Comparison of ENCODE assay signal across 4 cellular contexts in the genomic region with DNA sequence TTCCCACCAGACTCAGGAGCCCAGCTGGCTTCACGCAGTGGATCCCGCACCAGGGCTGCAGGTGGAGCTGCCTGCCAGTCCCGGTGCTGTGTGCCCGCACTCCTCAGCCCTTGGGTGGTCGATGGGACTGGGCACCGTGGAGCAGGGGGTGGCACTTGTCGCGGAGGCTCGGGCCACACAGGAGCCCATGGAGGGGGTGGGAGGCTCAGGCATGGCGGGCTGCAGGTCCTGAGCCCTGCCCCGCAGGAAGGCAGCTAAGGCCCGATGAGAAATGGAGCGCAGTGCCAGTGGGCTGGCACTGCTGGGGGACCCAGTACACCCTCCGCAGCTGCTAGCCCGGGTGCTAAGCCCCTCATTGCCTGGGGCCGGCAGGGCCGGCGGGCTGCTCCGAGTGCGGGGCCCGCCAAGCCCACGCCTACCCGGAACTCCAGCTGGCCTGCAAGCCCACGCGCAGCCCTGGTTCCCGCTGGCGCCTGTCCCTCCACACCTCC. TPM values are rescaled to one million over a fixed set of nuclear protein-coding genes. Genes with fewer than 3 reads are reported as not detected.
"Had no signal": no experiment of that assay in that cellular context is flagged by ENCODE, and none has a peak within 500 bp of the region (broad histone marks: within the 10 kb centered on the region; RNA-seq: fewer than 3 reads in every experiment).

No MANE protein-coding gene starts in this region.

RNA-seq across cellular contexts. Expression of gene CXCL11, which starts 14.7 kb away (rescaled TPM):
- total RNA-seq: MCF 10A, NCI-H460 had no signal

RNA-seq across cellular contexts. Expression of gene ART3, which starts 23.9 kb away (rescaled TPM):
- total RNA-seq: LHCN-M2, M059J, MCF 10A, NCI-H460 had no signal

RNA-seq across cellular contexts. Expression of gene CXCL10, which starts 27.3 kb away (rescaled TPM):
- total RNA-seq: LHCN-M2, MCF 10A, NCI-H460 had no signal

RNA-seq across cellular contexts. Expression of gene CXCL9, which starts 43.3 kb away (rescaled TPM):
- total RNA-seq: LHCN-M2, M059J, MCF 10A, NCI-H460 had no signal
